ENCODE assay signal across 8 cellular contexts in genomic region chr9:35656841-35657326, GRCh38. TPM values are rescaled to one million over a fixed set of nuclear protein-coding genes. Genes with fewer than 3 reads are reported as not detected.
DNase-seq lines count a peak whose midpoint lies in the region; ATAC-seq, FAIRE-seq and TF ChIP-seq lines count a peak whose summit lies in the region.

No MANE protein-coding gene starts in this region.

- peak overlapping the region; percentile 58 for H2AFZ ChIP-seq in astrocyte (ENCODE audit: low read depth, low read length)

- ATAC-seq in GM21423 (IDR thresholded peaks at IDR 0.05; ENCODE audit: unreplicated experiment): no peak

- H3K27me3 ChIP-seq in astrocyte (ENCODE audit: insufficient read depth, low read length) (no peaks in the 10 kb centered on the region), liver (ENCODE audit: control insufficient read depth in 4 of 4, insufficient read depth in 4 of 4, low read length in 3 of 4) (no peaks in the 10 kb centered on the region), thymus (ENCODE audit: control insufficient read depth, insufficient read depth) (no peaks in the 10 kb centered on the region)

- intact Hi-C loops in activated CD4-positive, alpha-beta T cell treated with anti-CD3 and anti-CD28 coated beads, Interleukin-2, amount 10 ng/mL, durations not matched to agents 24 days and 14 days (cut with micrococcal nuclease): loop anchor here (1.0 to 5.0 kb wide), 3 partner anchors 10 to 155 kb away; partner anchors contain the start of genes SPAG8 and TESK1

- H3K4me3 ChIP-seq in astrocyte (ENCODE audit: insufficient read depth, low read depth, low read length): peak overlapping the region; percentile 31
- peak overlapping the region in 1 of 3 donors; percentile 37 for H3K4me3 ChIP-seq in liver (ENCODE audit: low read depth in 1 of 3, low read length in 3 of 3)
- H3K4me3 ChIP-seq in thymus (ENCODE audit: low read length): no peak overlapping the region

- H3K9me3 ChIP-seq in astrocyte (ENCODE audit: insufficient read depth, low read depth, low read length): no peaks in the 10 kb centered on the region
- H3K9me3 ChIP-seq in liver (ENCODE audit: control insufficient read depth in 4 of 4, low read length in 3 of 4): no peaks in the 10 kb centered on the region
- no peaks in the 10 kb centered on the region for H3K9me3 ChIP-seq in thymus (ENCODE audit: control insufficient read depth)

- H3K36me3 Mint-ChIP-seq in activated CD4-positive, alpha-beta T cell treated with anti-CD3 and anti-CD28 coated beads, Interleukin-2, amount 10 ng/mL, durations not matched to agents 24 days and 14 days (ENCODE audit: low read depth): peaks cover 29% of the 10 kb centered on the region
- H3K36me3 Mint-ChIP-seq in astrocyte (ENCODE audit: low read depth, unreplicated experiment): no peaks in the 10 kb centered on the region

- H3K9me3 Mint-ChIP-seq in activated CD4-positive, alpha-beta T cell treated with anti-CD3 and anti-CD28 coated beads, Interleukin-2, amount 10 ng/mL, durations not matched to agents 24 days and 14 days: peaks cover 4% of the 10 kb centered on the region
- no peaks in the 10 kb centered on the region for H3K9me3 Mint-ChIP-seq in astrocyte (ENCODE audit: unreplicated experiment)

- H3K4me3 Mint-ChIP-seq in activated CD4-positive, alpha-beta T cell treated with anti-CD3 and anti-CD28 coated beads, Interleukin-2, amount 10 ng/mL, durations not matched to agents 24 days and 14 days: peak overlapping the region; percentile 92
- H3K4me3 Mint-ChIP-seq in astrocyte (ENCODE audit: unreplicated experiment): peak overlapping the region; percentile 14

- H3K27me3 Mint-ChIP-seq in activated CD4-positive, alpha-beta T cell treated with anti-CD3 and anti-CD28 coated beads, Interleukin-2, amount 10 ng/mL, durations not matched to agents 24 days and 14 days: peaks cover 7% of the 10 kb centered on the region
- no peaks in the 10 kb centered on the region for H3K27me3 Mint-ChIP-seq in astrocyte (ENCODE audit: low read depth, unreplicated experiment)

- no peak for TF ChIP-seq RAD21 in liver (IDR thresholded peaks at IDR 0.05)

- H3K79me2 ChIP-seq in astrocyte (ENCODE audit: insufficient read depth, low read length): peaks cover 11% of the 10 kb centered on the region

- H3K4me2 ChIP-seq in astrocyte (ENCODE audit: low read length): peak overlapping the region; percentile 86

- peak overlapping the region; percentile 59 for H3K27ac ChIP-seq in astrocyte (ENCODE audit: low read depth, low read length)
- peak overlapping the region; percentile 98 to 99 for H3K27ac ChIP-seq in liver (ENCODE audit: low read depth in 1 of 2, low read length in 2 of 2)
- peak overlapping the region; percentile 81 for H3K27ac ChIP-seq in thymus (ENCODE audit: low read depth)

- FAIRE-seq in astrocyte (lab: Jason Lieb, UNC): no peak

- no peak for DNase-seq in activated CD4-positive, alpha-beta T cell treated with anti-CD3 and anti-CD28 coated beads, Interleukin-2, amount 10 ng/mL, durations not matched to agents 24 days and 14 days
- DNase-seq in activated CD4-positive, alpha-beta T cell treated with anti-CD3 and anti-CD28 coated beads, Interleukin-2, amount 50 U/mL, for 4 hours: no peak
- DNase-seq in astrocyte (ENCODE audit: low read depth): no peak
- no peak for DNase-seq in stimulated activated CD4-positive, alpha-beta T cell treated with anti-CD3 and anti-CD28 coated beads, Interleukin-12 subunit alpha, Interleukin-12 subunit beta, amount 100 ng/mL, for 4 hours
- DNase-seq in activated CD4-positive, alpha-beta T cell treated with anti-CD3 and anti-CD28 coated beads for 4 hours: no peak

- H3K9ac ChIP-seq in astrocyte (ENCODE audit: low read length) (peak overlapping the region; percentile 68), liver (ENCODE audit: low read depth in 1 of 2, low read length in 2 of 2) (peak overlapping the region in 1 of 2 donors; percentile 85)

- WGBS in liver: 61% methylated on average over 14 of the region's 14 CpGs
- WGBS in thymus: 57% methylated on average over 14 of the region's 14 CpGs

- peak overlapping the region; percentile 99 for H3K27ac Mint-ChIP-seq in activated CD4-positive, alpha-beta T cell treated with anti-CD3 and anti-CD28 coated beads, Interleukin-2, amount 10 ng/mL, durations not matched to agents 24 days and 14 days
- peak overlapping the region; percentile 72 for H3K27ac Mint-ChIP-seq in astrocyte (ENCODE audit: unreplicated experiment)

- peaks cover 3% of the 10 kb centered on the region for H3K36me3 ChIP-seq in astrocyte (ENCODE audit: insufficient read depth, low read length)
- no peaks in the 10 kb centered on the region for H3K36me3 ChIP-seq in liver (ENCODE audit: control insufficient read depth in 4 of 4, insufficient read depth in 3 of 4, low read depth in 1 of 4, low read length in 3 of 4)
- peaks cover 14% of the 10 kb centered on the region for H3K36me3 ChIP-seq in thymus (ENCODE audit: control insufficient read depth, insufficient read depth)

- H3K4me1 ChIP-seq in astrocyte (ENCODE audit: insufficient read depth, low read length) (peaks cover 15% of the 10 kb centered on the region), liver (ENCODE audit: control insufficient read depth in 4 of 4, insufficient read depth in 4 of 4, low read length in 3 of 4) (peaks cover 4 to 21% (median 5%) of the 10 kb centered on the region in 4 donors), thymus (ENCODE audit: control insufficient read depth, insufficient read depth, low read length) (peaks cover 41% of the 10 kb centered on the region)

- H4K20me1 ChIP-seq in astrocyte (ENCODE audit: insufficient read depth, low read length): peaks cover 8% of the 10 kb centered on the region

- peaks cover 55% of the 10 kb centered on the region for H3K4me1 Mint-ChIP-seq in activated CD4-positive, alpha-beta T cell treated with anti-CD3 and anti-CD28 coated beads, Interleukin-2, amount 10 ng/mL, durations not matched to agents 24 days and 14 days
- peaks cover 10% of the 10 kb centered on the region for H3K4me1 Mint-ChIP-seq in astrocyte (ENCODE audit: low read depth, unreplicated experiment)

- no peak for TF ChIP-seq CTCF in astrocyte (IDR thresholded peaks at IDR 0.05; ENCODE audit: insufficient read depth, low read depth, low read length)
- TF ChIP-seq CTCF in liver (IDR thresholded peaks at IDR 0.05; ENCODE audit: low read depth, low read length, missing input control): no peak

TF ChIP-seq in liver, 16 proteins besides CTCF, POLR2A, EP300 and RAD21:
- TF ChIP-seq YY1 (IDR thresholded peaks at IDR 0.05) (no peak), EGR1 (IDR thresholded peaks at IDR 0.05; ENCODE audit: low read depth in 2 of 2) (no peak), HNF4G (IDR thresholded peaks at IDR 0.05) (no peak), SP1 (IDR thresholded peaks at IDR 0.05) (no peak)

RNA-seq across cellular contexts. Expression of gene RMRP, which starts 0.9 kb away (rescaled TPM):
- 5,949 and 6,301 TPM in 2 replicates for total RNA-seq in activated CD4-positive, alpha-beta T cell treated with anti-CD3 and anti-CD28 coated beads, Interleukin-2, amount 10 ng/mL, durations not matched to agents 24 days and 14 days
- 13,402 and 14,410 TPM in 2 replicates for total RNA-seq in astrocyte
- total RNA-seq in liver: over 10,000 TPM in 1 of 2 donors, 1,000 to 10,000 TPM in 1; 5,304 to 67,037 TPM
- 10 to 100 TPM in 1 of 2 donors, 1 to 10 TPM in 1; 5.3 to 50.9 TPM for polyA plus RNA-seq in liver
- polyA plus RNA-seq in thymus: 13.0 TPM

RNA-seq across cellular contexts. Expression of gene CCDC107, which starts 1.2 kb away (rescaled TPM):
- total RNA-seq in activated CD4-positive, alpha-beta T cell treated with anti-CD3 and anti-CD28 coated beads, Interleukin-2, amount 10 ng/mL, durations not matched to agents 24 days and 14 days: 20.8 and 21.8 TPM in 2 replicates
- total RNA-seq in astrocyte: 15.5 and 18.8 TPM in 2 replicates
- 1 to 10 TPM; 5.4 to 6.7 TPM for total RNA-seq in liver
- polyA plus RNA-seq in liver: 10 to 100 TPM; 14.2 to 20.2 TPM
- polyA plus RNA-seq in thymus: 43.2 TPM

RNA-seq across cellular contexts. Expression of gene SIT1, which starts 6.2 kb away (rescaled TPM):
- total RNA-seq in activated CD4-positive, alpha-beta T cell treated with anti-CD3 and anti-CD28 coated beads, Interleukin-2, amount 10 ng/mL, durations not matched to agents 24 days and 14 days: 80.4 and 81.8 TPM in 2 replicates
- total RNA-seq in astrocyte (not detected in 2 replicates), liver (1 to 10 TPM in 1 of 2 donors, under 1 TPM in 1; 0.25 to 1.1 TPM)
- polyA plus RNA-seq in liver (under 1 TPM; 0.17 to 0.44 TPM), thymus (42.2 TPM)

RNA-seq across cellular contexts. Expression of gene ARHGEF39, which starts 8.1 kb away (rescaled TPM):
- total RNA-seq in activated CD4-positive, alpha-beta T cell treated with anti-CD3 and anti-CD28 coated beads, Interleukin-2, amount 10 ng/mL, durations not matched to agents 24 days and 14 days: 9.9 and 10.8 TPM in 2 replicates
- total RNA-seq in astrocyte: 0.53 and 1.0 TPM in 2 replicates
- total RNA-seq in liver: 1 to 10 TPM in 1 of 2 donors, under 1 TPM in 1; under 0.01 to 7.4 TPM
- polyA plus RNA-seq in liver: under 1 TPM; 0.74 TPM
- 1.5 TPM for polyA plus RNA-seq in thymus

RNA-seq across cellular contexts. Expression of gene CA9, which starts 16.8 kb away (rescaled TPM):
- total RNA-seq in activated CD4-positive, alpha-beta T cell treated with anti-CD3 and anti-CD28 coated beads, Interleukin-2, amount 10 ng/mL, durations not matched to agents 24 days and 14 days: 0.52 and 0.82 TPM in 2 replicates
- not detected in 2 replicates for total RNA-seq in astrocyte
- total RNA-seq in liver: under 1 TPM; 0.47 to 0.67 TPM
- polyA plus RNA-seq in liver: 1 to 10 TPM in 1 of 2 donors, under 1 TPM in 1; 0.93 to 2.2 TPM
- 0.50 TPM for polyA plus RNA-seq in thymus

Comparison
In these comparisons a context has a peak if more than half of its experiments do, and no peak if none do; other contexts are left out.
1. RNA of gene SIT1, which starts 6.2 kb away (total RNA-seq): 80.4 to 81.8 TPM in activated CD4-positive, alpha-beta T cell treated with anti-CD3 and anti-CD28 coated beads, Interleukin-2, amount 10 ng/mL, durations not matched to agents 24 days and 14 days; 0.25 to 1.1 TPM in liver and not detected in astrocyte; every median in the first group is over 10 times any median in the second.
2. Peak in every context shown above with its lines, with median percentiles within 50 percentile points of each other: H3K27ac ChIP-seq.